ENCODE assay signal across 8 cellular contexts in the genomic region with DNA sequence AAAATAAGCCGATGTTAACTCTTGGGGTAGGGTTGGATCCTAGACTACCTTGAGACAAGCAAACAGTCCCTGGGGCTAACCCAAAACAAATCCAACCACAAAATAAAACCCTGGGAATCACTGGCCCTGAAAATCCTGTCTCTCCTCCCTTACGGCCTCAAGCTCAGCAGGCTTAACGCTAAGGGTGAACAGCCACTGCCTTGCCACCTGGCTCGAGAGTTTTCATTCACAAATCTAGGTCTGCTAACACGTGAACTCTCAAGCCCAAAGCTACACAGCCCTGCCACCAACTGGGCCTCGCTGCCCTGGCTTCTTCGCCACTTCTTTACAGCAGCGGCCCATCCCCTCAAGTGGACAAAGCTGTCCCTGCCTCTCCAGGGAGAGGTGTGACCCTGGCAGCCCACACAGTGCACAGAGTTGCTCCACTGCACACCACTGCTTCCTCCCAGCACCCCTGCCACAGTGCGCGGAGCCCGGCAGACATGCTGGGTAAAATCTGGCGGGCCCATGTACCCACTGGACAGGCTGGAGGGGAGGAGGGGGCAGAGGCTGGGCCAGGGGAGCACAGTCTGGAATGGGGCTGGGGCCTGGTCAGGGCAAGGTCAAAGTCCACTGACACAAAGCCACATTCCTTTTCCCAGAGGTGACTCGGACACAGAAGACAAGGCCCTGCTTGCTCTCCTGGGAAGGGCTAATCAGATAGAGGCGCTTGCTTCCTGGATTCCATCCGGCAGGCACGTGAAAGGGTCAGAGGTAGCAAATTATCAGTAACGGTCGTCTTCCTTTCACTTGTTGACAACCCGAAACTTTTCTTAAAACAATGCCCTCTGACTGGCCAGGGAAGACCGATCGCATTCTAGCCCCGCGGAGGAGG. TPM values are rescaled to one million over a fixed set of nuclear protein-coding genes. Genes with fewer than 3 reads are reported as not detected.
A peak's percentile ranks its signal among the peaks of the same experiment; 100 is the strongest.
DNase-seq lines count a peak whose midpoint lies in the region; TF ChIP-seq lines count a peak whose summit lies in the region.

No MANE protein-coding gene starts in this region.

- peak overlapping the region; percentile 61 to 99 (median 86) for H3K4me3 ChIP-seq in Peyer's patch
- H3K4me3 ChIP-seq in epithelial cell of esophagus (ENCODE audit: low read length) = peak overlapping the region; percentile 66
- peak overlapping the region; percentile 70 to 76 for H3K4me3 ChIP-seq in neutrophil (ENCODE audit: low read depth in 1 of 2, low read length in 1 of 2)

- TF ChIP-seq POLR2A in Peyer's patch (IDR thresholded peaks at IDR 0.05) = peak in 1 of 2 donors; percentile 33

- H3K27ac ChIP-seq in Peyer's patch (peak overlapping the region; percentile 61 to 96 (median 78)), neutrophil (peak overlapping the region; percentile 36)

- peaks cover 0 to 11% (median 8%) of the 10 kb centered on the region in 4 donors for H3K4me1 ChIP-seq in Peyer's patch
- H3K4me1 ChIP-seq in neutrophil (ENCODE audit: control insufficient read depth in 1 of 2, insufficient read depth in 1 of 2, low read depth in 1 of 2, low read length in 1 of 2) = peaks cover 19 to 23% of the 10 kb centered on the region in 2 experiments

- H3K27me3 ChIP-seq in Peyer's patch = no peaks in the 10 kb centered on the region
- peaks cover 4% of the 10 kb centered on the region for H3K27me3 ChIP-seq in neutrophil

- no peaks in the 10 kb centered on the region for H3K9me3 ChIP-seq in Peyer's patch
- no peaks in the 10 kb centered on the region for H3K9me3 ChIP-seq in neutrophil

- H3K36me3 ChIP-seq in Peyer's patch (peaks cover 0 to 76% (median under 1%) of the 10 kb centered on the region in 3 donors), neutrophil (peaks cover 36% of the 10 kb centered on the region)

- TF ChIP-seq CTCF in Peyer's patch (IDR thresholded peaks at IDR 0.05) (peak in 1 of 6 experiments; percentile 5), epithelial cell of esophagus (IDR thresholded peaks at IDR 0.05; ENCODE audit: insufficient read depth, low read depth, low read length, missing control alignments) (no peak), neutrophil (IDR thresholded peaks at IDR 0.05) (no peak)

- DNase-seq in DMS53 (lab: John Stamatoyannopoulos, UW) (peak; percentile 65), DMS53 treated with DMSO at 0.1 percent for 48 hours (lab: John Stamatoyannopoulos, UW; ENCODE audit: unreplicated experiment) (no peak), Peyer's patch (peak in 2 of 3 donors; percentile 75 to 79), epithelial cell of esophagus (ENCODE audit: low read depth) (no peak), GOT3 (lab: John Stamatoyannopoulos, UW) (no peak), DMS79 treated with DMSO at 0.1 percent for 48 hours (lab: John Stamatoyannopoulos, UW) (no peak)
- DNase-seq in stimulated activated naive CD4-positive, alpha-beta T cell treated with Interleukin-2 at 50 U/mL for 16 hours (lab: John Stamatoyannopoulos, UW) = no peak

RNA-seq across cellular contexts. Expression of a gene that starts 1.0 kb away (rescaled TPM):
- 100 to 1,000 TPM in 3 of 4 donors, 10 to 100 TPM in 1; 67.7 to 297 (median 179) TPM for total RNA-seq in Peyer's patch

RNA-seq across cellular contexts. Expression of a gene that starts 7.8 kb away (rescaled TPM):
- total RNA-seq in Peyer's patch = 100 to 1,000 TPM in 2 of 4 donors, 10 to 100 TPM in 2; 82.5 to 130 (median 112) TPM

RNA-seq across cellular contexts. Expression of a gene that starts 8.2 kb away (rescaled TPM):
- 1 to 10 TPM in 1 of 4 donors, under 1 TPM in 1, not detected in 2; 0.76 to 1.6 TPM for total RNA-seq in Peyer's patch

RNA-seq across cellular contexts. Expression of a gene that starts 17.3 kb away (rescaled TPM):
- total RNA-seq in Peyer's patch = 10 to 100 TPM; 19.8 to 38.3 (median 34.4) TPM

RNA-seq across cellular contexts. Expression of a gene that starts 18.7 kb away (rescaled TPM):
- total RNA-seq in Peyer's patch = 100 to 1,000 TPM in 1 of 4 donors, 10 to 100 TPM in 3; 69.3 to 126 (median 85.1) TPM

Comparison
In these comparisons a context has a peak if more than half of its experiments do, and no peak if none do; other contexts are left out.
1. DNase-seq: peak in DMS53 (single experiment) and Peyer's patch (2 of 3); none in DMS53 treated with DMSO at 0.1 percent for 48 hours (single experiment), epithelial cell of esophagus (single experiment), stimulated activated naive CD4-positive, alpha-beta T cell treated with Interleukin-2 at 50 U/mL for 16 hours (single experiment), GOT3 (single experiment) and DMS79 treated with DMSO at 0.1 percent for 48 hours (single experiment).
2. Peak in every context shown above with its lines, with median percentiles within 50 percentile points of each other: H3K4me3 ChIP-seq.